ENCODE assay signal across 1 cellular context in the genomic region with DNA sequence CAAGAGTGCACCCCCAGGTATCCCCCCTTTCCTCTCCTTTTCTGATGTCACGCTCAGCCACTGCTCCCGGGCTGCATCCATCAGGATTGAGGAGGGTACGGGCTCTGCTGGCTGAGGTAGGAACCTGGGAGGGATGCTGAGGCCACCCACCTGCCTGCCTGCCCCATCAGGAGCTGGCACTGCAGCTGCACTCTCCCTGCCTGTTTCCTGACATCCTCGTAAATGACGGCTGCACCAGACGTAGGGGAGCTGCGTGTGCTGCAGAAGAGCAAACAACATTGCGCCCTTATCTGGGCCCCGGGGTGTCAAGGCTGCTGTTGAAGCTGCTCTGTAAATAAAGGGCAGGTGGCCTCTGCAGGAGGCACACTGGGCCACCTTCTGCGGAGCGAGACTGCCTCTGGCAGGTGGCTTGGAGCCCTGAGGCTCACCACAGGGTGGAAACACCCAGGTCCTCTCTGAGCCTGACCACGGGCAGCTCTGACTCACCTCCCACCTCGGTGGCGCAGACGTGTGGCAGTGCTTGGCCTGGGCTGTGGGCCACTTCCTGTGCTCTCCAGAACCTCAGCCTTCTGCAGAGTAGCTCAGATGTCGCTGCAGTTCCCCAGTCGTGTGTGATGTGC.
TF ChIP-seq lines count a peak whose summit lies in the region.

No MANE protein-coding gene starts in this region.

TF ChIP-seq in IMR-90, 13 proteins besides CTCF, POLR2A, EP300 and RAD21:
- TF ChIP-seq, protein P1, sequence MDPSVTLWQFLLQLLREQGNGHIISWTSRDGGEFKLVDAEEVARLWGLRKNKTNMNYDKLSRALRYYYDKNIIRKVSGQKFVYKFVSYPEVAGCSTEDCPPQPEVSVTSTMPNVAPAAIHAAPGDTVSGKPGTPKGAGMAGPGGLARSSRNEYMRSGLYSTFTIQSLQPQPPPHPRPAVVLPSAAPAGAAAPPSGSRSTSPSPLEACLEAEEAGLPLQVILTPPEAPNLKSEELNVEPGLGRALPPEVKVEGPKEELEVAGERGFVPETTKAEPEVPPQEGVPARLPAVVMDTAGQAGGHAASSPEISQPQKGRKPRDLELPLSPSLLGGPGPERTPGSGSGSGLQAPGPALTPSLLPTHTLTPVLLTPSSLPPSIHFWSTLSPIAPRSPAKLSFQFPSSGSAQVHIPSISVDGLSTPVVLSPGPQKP (IDR thresholded peaks at IDR 0.05; ENCODE audit: borderline replicate concordance, low read depth, low read length), result no peak
- TF ChIP-seq CEBPB (IDR thresholded peaks at IDR 0.05; ENCODE audit: low read depth, low read length) (no peak), MAFK (IDR thresholded peaks at IDR 0.05; ENCODE audit: low read depth, low read length) (no peak)
